2 cellular contexts compared by ENCODE assay signal in genomic region chr17:8803531-8804416, GRCh38.
TF ChIP-seq lines count a peak whose summit lies in the region.

No MANE protein-coding gene starts in this region.

TF ChIP-seq in Ishikawa, 13 proteins besides CTCF, POLR2A, EP300 and RAD21 (continued from another document):
- TF ChIP-seq REST (IDR thresholded peaks at IDR 0.05; ENCODE audit: low read depth) (no peak), ZBTB7A (IDR thresholded peaks at IDR 0.05; ENCODE audit: low read depth) (no peak), NFIC (IDR thresholded peaks at IDR 0.05) (no peak), USF1 (IDR thresholded peaks at IDR 0.05) (no peak), YY1 (IDR thresholded peaks at IDR 0.05; ENCODE audit: low read depth) (no peak), CREB1 (IDR thresholded peaks at IDR 0.05; ENCODE audit: low read depth) (no peak), EGR1 (IDR thresholded peaks at IDR 0.05) (no peak), MAX (IDR thresholded peaks at IDR 0.05) (no peak), TCF12 (IDR thresholded peaks at IDR 0.05; ENCODE audit: low read depth) (no peak)

TF ChIP-seq in K562, 482 proteins besides CTCF, POLR2A, EP300 and RAD21 (continued from another document):
- TF ChIP-seq HINFP (tag; conservative IDR thresholded peaks at IDR 0.05; ENCODE audit: low read depth) (no peak), ZNF41 (CRISPR knock-in tag; conservative IDR thresholded peaks at IDR 0.05) (no peak), ERF (CRISPR knock-in tag; IDR thresholded peaks at IDR 0.05) (no peak), ZNF778 (CRISPR knock-in tag; IDR thresholded peaks at IDR 0.05) (no peak), ZNF707 (CRISPR knock-in tag; conservative IDR thresholded peaks at IDR 0.05) (no peak), ZNF121 (CRISPR knock-in tag; conservative IDR thresholded peaks at IDR 0.05) (no peak), KDM2B (CRISPR knock-in tag; IDR thresholded peaks at IDR 0.05) (no peak), FOXJ2 (tag; IDR thresholded peaks at IDR 0.05) (no peak), ZNF507 (tag; conservative IDR thresholded peaks at IDR 0.05) (no peak), ZNF444 (CRISPR knock-in tag; IDR thresholded peaks at IDR 0.05) (no peak), MAFF (IDR thresholded peaks at IDR 0.05; ENCODE audit: low read length) (no peak), COPS2 (conservative IDR thresholded peaks at IDR 0.05) (no peak), NFE2L1 (tag; IDR thresholded peaks at IDR 0.05; ENCODE audit: borderline replicate concordance, low read depth) (no peak), ZNF511 (CRISPR knock-in tag; IDR thresholded peaks at IDR 0.05) (no peak), ZNF518B (CRISPR knock-in tag; IDR thresholded peaks at IDR 0.05) (no peak), LARP7 (IDR thresholded peaks at IDR 0.05) (no peak)
